In genomic region chr19:46610851-46611770, GRCh38 we compare ENCODE assay signal across 9 cellular contexts. TPM values are rescaled to one million over a fixed set of nuclear protein-coding genes. Genes with fewer than 3 reads are reported as not detected.
DNase-seq lines count a peak whose midpoint lies in the region; ATAC-seq and TF ChIP-seq lines count a peak whose summit lies in the region.
"Had no signal": no experiment of that assay in that cellular context is flagged by ENCODE, and none has a peak within 500 bp of the region (broad histone marks: within the 10 kb centered on the region; RNA-seq: fewer than 3 reads in every experiment).

No MANE protein-coding gene starts in this region.

- no peak overlapping the region for H3K9ac ChIP-seq in mesenchymal stem cell (ENCODE audit: low read length)

- no peak overlapping the region for H2BK120ac ChIP-seq in mesenchymal stem cell (ENCODE audit: low read depth, low read length)

- CTCF ChIA-PET in CD4-positive, alpha-beta T cell (lab: Charles Lee) = interaction anchor here (1.1 to 3.8 kb wide), 5 partner anchors 10 to 74 kb away, joined by 3 to 30 read pairs (median 4); partner anchors contain the start of genes CALM3 and DACT3
- CTCF ChIA-PET in HEK293T (lab: Yijun Ruan, JAX) = interaction anchor here (1.4 to 3.2 kb wide), 2 partner anchors 10 to 51 kb away, joined by 3 to 19 read pairs; partner anchors contain the start of genes CALM3 and DACT3

- no peak overlapping the region for H2AFZ ChIP-seq in mesenchymal stem cell (ENCODE audit: low read depth, low read length)

- 84% methylated on average over 15 of the region's 17 CpGs for WGBS in mesenchymal stem cell

- H3K79me1 ChIP-seq in mesenchymal stem cell (replicated peaks; ENCODE audit: low read length, poor library complexity, severe bottlenecking) = peaks cover 32% of the 10 kb centered on the region

- no peaks in the 10 kb centered on the region for H3K9me3 Mint-ChIP-seq in CD4-positive, alpha-beta T cell
- no peaks in the 10 kb centered on the region for H3K9me3 Mint-ChIP-seq in activated naive CD4-positive, alpha-beta T cell treated with anti-CD3 and anti-CD28 coated beads, Interleukin-2, amount 50 U/mL, for 72 hours

- peak; percentile 39 for ATAC-seq in CD4-positive, alpha-beta T cell (ENCODE audit: poor library complexity)
- peak; percentile 14 to 67 for ATAC-seq in activated naive CD4-positive, alpha-beta T cell treated with anti-CD3 and anti-CD28 coated beads, Interleukin-2, amount 50 U/mL, for 72 hours

- H3K27ac Mint-ChIP-seq in CD4-positive, alpha-beta T cell = peak overlapping the region; percentile 93
- H3K27ac Mint-ChIP-seq in activated naive CD4-positive, alpha-beta T cell treated with anti-CD3 and anti-CD28 coated beads, Interleukin-2, amount 50 U/mL, for 72 hours = peak overlapping the region; percentile 84 to 90

- H3K36me3 ChIP-seq in mesenchymal stem cell (ENCODE audit: control insufficient read depth in 1 of 2, insufficient read depth in 2 of 2, low read depth in 1 of 2, low read length in 2 of 2) = peaks cover 48 to 50% of the 10 kb centered on the region in 2 experiments

- H2AK5ac ChIP-seq in mesenchymal stem cell (ENCODE audit: low read length, severe bottlenecking) = no peak overlapping the region

- no peak overlapping the region for H3K4ac ChIP-seq in mesenchymal stem cell (ENCODE audit: low read depth in 1 of 2, low read length in 2 of 2)

- no peak overlapping the region for H3K4me2 ChIP-seq in mesenchymal stem cell (ENCODE audit: low read length, poor library complexity, severe bottlenecking)

- no peak overlapping the region for H3K14ac ChIP-seq in mesenchymal stem cell (ENCODE audit: low read length in 2 of 2)

- no peak overlapping the region for H2BK15ac ChIP-seq in mesenchymal stem cell (ENCODE audit: low read depth, poor library complexity, severe bottlenecking)

- H3K27me3 Mint-ChIP-seq in CD4-positive, alpha-beta T cell = no peaks in the 10 kb centered on the region

- peak overlapping the region in 1 of 2 experiments; percentile 34 for H3K23ac ChIP-seq in mesenchymal stem cell (ENCODE audit: low read length in 2 of 2)

- no peak overlapping the region for H3K18ac ChIP-seq in mesenchymal stem cell (ENCODE audit: low read depth in 1 of 2, low read length in 2 of 2)

- no peaks in the 10 kb centered on the region for H3K9me3 ChIP-seq in CD4-positive, alpha-beta T cell (ENCODE audit: control insufficient read depth, low read length)
- no peaks in the 10 kb centered on the region for H3K9me3 ChIP-seq in mesenchymal stem cell (ENCODE audit: control insufficient read depth, low read length)
- H3K9me3 ChIP-seq: esophagus squamous epithelium had no signal

- no peaks in the 10 kb centered on the region for H3K4me1 ChIP-seq in mesenchymal stem cell (ENCODE audit: control insufficient read depth, insufficient read depth, low read depth, low read length)

- H3K4me1 Mint-ChIP-seq in CD4-positive, alpha-beta T cell (ENCODE audit: low read depth) = peaks cover 75% of the 10 kb centered on the region

- POLR2A ChIA-PET in CD4-positive, alpha-beta T cell (lab: Charles Lee) = interaction anchor here (0.6 to 5.4 kb wide), 13 partner anchors 9 to 103 kb away, joined by 3 to 215 read pairs (median 4); partner anchors contain the start of genes CALM3, DACT3 and GNG8
- POLR2A ChIA-PET in HEK293T (lab: Yijun Ruan, JAX) = interaction anchor here (1.3 to 5.7 kb wide), 2 partner anchors 10 to 16 kb away, joined by 3 to 40 read pairs; partner anchors contain the start of gene CALM3

- peak overlapping the region; percentile 80 for H3K4me3 Mint-ChIP-seq in CD4-positive, alpha-beta T cell

- H4K8ac ChIP-seq in mesenchymal stem cell (ENCODE audit: low read length) = peak overlapping the region; percentile 27

- intact Hi-C loops in CD4-positive, alpha-beta T cell (cut with DNase I, micrococcal nuclease) = loop anchor here in 1 of 2 experiments (5.0 to 10.0 kb wide), 2 partner anchors 79 to 1754 kb away; partner anchors contain the start of genes SYNGR4 and TMEM143

- H3K27ac ChIP-seq in CD4-positive, alpha-beta T cell (ENCODE audit: low read depth, low read length) = peak overlapping the region; percentile 57
- H3K27ac ChIP-seq in mesenchymal stem cell (ENCODE audit: low read length, poor library complexity, severe bottlenecking) = no peak overlapping the region
- H3K27ac ChIP-seq: esophagus squamous epithelium had no signal

- peak overlapping the region; percentile 35; the same call in 1 of the 2 replicates for H3K4me3 ChIP-seq in Jurkat, Clone E6-1 (ENCODE audit: low read length)
- no peak overlapping the region for H3K4me3 ChIP-seq in mesenchymal stem cell (ENCODE audit: insufficient read depth in 1 of 2, low read depth in 1 of 2, low read length in 2 of 2)
- H3K4me3 ChIP-seq: esophagus squamous epithelium had no signal

- TF ChIP-seq CTCF in CD4-positive, alpha-beta T cell (IDR thresholded peaks at IDR 0.05) = no peak

- H4K91ac ChIP-seq in mesenchymal stem cell (ENCODE audit: low read length) = no peak overlapping the region

- peak in 2 of 10 experiments; percentile 28 to 40 for DNase-seq in CD4-positive, alpha-beta T cell
- peak; percentile 84 for DNase-seq in Jurkat, Clone E6-1 (ENCODE audit: low read depth, low spot score)
- DNase-seq in activated naive CD4-positive, alpha-beta T cell treated with anti-CD3 and anti-CD28 coated beads, Interleukin-2, amount 50 U/mL, for 72 hours (ENCODE audit: low spot score in 2 of 2) = no peak
- no peak for DNase-seq in mesenchymal stem cell
- DNase-seq in KG1 (lab: John Stamatoyannopoulos, UW) = no peak
- no peak for DNase-seq in SHP77 treated with DMSO at 0.1 percent for 48 hours (lab: John Stamatoyannopoulos, UW)
- DNase-seq in HEK293T (ENCODE audit: extremely low spot score) = no peak
- no peak for DNase-seq in activated CD4-positive, CD25-positive, alpha-beta regulatory T cell treated with anti-CD3 and anti-CD28 coated beads, Interleukin-2, amount 50 U/mL, for 72 hours
- DNase-seq: esophagus squamous epithelium had no signal

- no peaks in the 10 kb centered on the region for H3K27me3 ChIP-seq in CD4-positive, alpha-beta T cell (ENCODE audit: control insufficient read depth, insufficient read depth, low read length)
- no peaks in the 10 kb centered on the region for H3K27me3 ChIP-seq in mesenchymal stem cell (ENCODE audit: control insufficient read depth in 1 of 2, insufficient read depth in 1 of 2, low read length in 2 of 2)
- H3K27me3 ChIP-seq: esophagus squamous epithelium had no signal

- H3K36me3 Mint-ChIP-seq in CD4-positive, alpha-beta T cell (ENCODE audit: low read depth) = peaks cover 57% of the 10 kb centered on the region
- H3K36me3 Mint-ChIP-seq in activated naive CD4-positive, alpha-beta T cell treated with anti-CD3 and anti-CD28 coated beads, Interleukin-2, amount 50 U/mL, for 72 hours = peaks cover 29 to 45% of the 10 kb centered on the region in 2 donors

- no peak overlapping the region for H2BK12ac ChIP-seq in mesenchymal stem cell (ENCODE audit: low read length in 2 of 2)

- H2BK5ac ChIP-seq in mesenchymal stem cell (ENCODE audit: low read depth, low read length, poor library complexity, severe bottlenecking) = no peak overlapping the region

TF ChIP-seq in HEK293T, 16 proteins besides CTCF, POLR2A, EP300 and RAD21:
- TF ChIP-seq L3MBTL2 (conservative IDR thresholded peaks at IDR 0.05) (no peak), SP1 (IDR thresholded peaks at IDR 0.05) (no peak), PKNOX1 (IDR thresholded peaks at IDR 0.05) (no peak), CTBP1 (IDR thresholded peaks at IDR 0.05; ENCODE audit: borderline replicate concordance) (no peak), TARDBP (IDR thresholded peaks at IDR 0.05) (no peak), LEF1 (IDR thresholded peaks at IDR 0.05; ENCODE audit: borderline replicate concordance) (no peak), FOXA1 (IDR thresholded peaks at IDR 0.05) (no peak), FOXM1 (IDR thresholded peaks at IDR 0.05; ENCODE audit: borderline replicate concordance) (no peak)

RNA-seq across cellular contexts. Expression of gene CALM3, which starts 10.0 kb away (rescaled TPM):
- total RNA-seq in CD4-positive, alpha-beta T cell = 100 to 1,000 TPM; 169 to 173 TPM
- polyA plus RNA-seq in Jurkat, Clone E6-1 (2012; ENCODE audit: insufficient read depth, insufficient read length) = 522 TPM
- 100 to 1,000 TPM; 413 to 615 TPM for total RNA-seq in activated naive CD4-positive, alpha-beta T cell treated with anti-CD3 and anti-CD28 coated beads, Interleukin-2, amount 50 U/mL, for 72 hours
- 253 TPM for polyA plus RNA-seq in mesenchymal stem cell (2013, experiment 1 of 2)
- 257 TPM for polyA plus RNA-seq in mesenchymal stem cell (2013, experiment 2 of 2)

RNA-seq across cellular contexts. Expression of gene PTGIR, which starts 13.8 kb away (rescaled TPM):
- under 1 TPM; 0.87 to 0.96 TPM for total RNA-seq in CD4-positive, alpha-beta T cell
- 0.85 TPM for polyA plus RNA-seq in Jurkat, Clone E6-1 (2012; ENCODE audit: insufficient read depth, insufficient read length)
- 10 to 100 TPM; 14.7 to 38.0 TPM for total RNA-seq in activated naive CD4-positive, alpha-beta T cell treated with anti-CD3 and anti-CD28 coated beads, Interleukin-2, amount 50 U/mL, for 72 hours
- polyA plus RNA-seq in mesenchymal stem cell (2013, experiment 1 of 2) = 20.7 TPM
- 19.9 TPM for polyA plus RNA-seq in mesenchymal stem cell (2013, experiment 2 of 2)

RNA-seq across cellular contexts. Expression of gene GNG8, which starts 24.9 kb away (rescaled TPM):
- total RNA-seq in CD4-positive, alpha-beta T cell = not detected
- not detected for polyA plus RNA-seq in Jurkat, Clone E6-1 (2012; ENCODE audit: insufficient read depth, insufficient read length)
- total RNA-seq in activated naive CD4-positive, alpha-beta T cell treated with anti-CD3 and anti-CD28 coated beads, Interleukin-2, amount 50 U/mL, for 72 hours = 10 to 100 TPM in 1 of 2 donors, 1 to 10 TPM in 1; 5.2 to 17.4 TPM
- not detected for polyA plus RNA-seq in mesenchymal stem cell (2013, experiment 1 of 2)
- 1.3 TPM for polyA plus RNA-seq in mesenchymal stem cell (2013, experiment 2 of 2)
- total RNA-seq: esophagus squamous epithelium had no signal

RNA-seq across cellular contexts. Expression of gene DACT3, which starts 49.9 kb away (rescaled TPM):
- under 1 TPM; 0.11 TPM for total RNA-seq in CD4-positive, alpha-beta T cell
- 0.77 TPM for polyA plus RNA-seq in Jurkat, Clone E6-1 (2012; ENCODE audit: insufficient read depth, insufficient read length)
- 10 to 100 TPM in 1 of 2 donors, 1 to 10 TPM in 1; 1.9 to 25.9 TPM for total RNA-seq in activated naive CD4-positive, alpha-beta T cell treated with anti-CD3 and anti-CD28 coated beads, Interleukin-2, amount 50 U/mL, for 72 hours
- 25.9 TPM for polyA plus RNA-seq in mesenchymal stem cell (2013, experiment 1 of 2)
- polyA plus RNA-seq in mesenchymal stem cell (2013, experiment 2 of 2) = 26.2 TPM

Comparison
In these comparisons a context has a peak if more than half of its experiments do, and no peak if none do; other contexts are left out.
1. RNA of gene PTGIR, which starts 13.8 kb away (total RNA-seq): 14.7 to 38.0 TPM in activated naive CD4-positive, alpha-beta T cell treated with anti-CD3 and anti-CD28 coated beads, Interleukin-2, amount 50 U/mL, for 72 hours; 0.87 to 0.96 TPM in CD4-positive, alpha-beta T cell; every median in the first group is over 4 times any median in the second.